In the genomic region with DNA sequence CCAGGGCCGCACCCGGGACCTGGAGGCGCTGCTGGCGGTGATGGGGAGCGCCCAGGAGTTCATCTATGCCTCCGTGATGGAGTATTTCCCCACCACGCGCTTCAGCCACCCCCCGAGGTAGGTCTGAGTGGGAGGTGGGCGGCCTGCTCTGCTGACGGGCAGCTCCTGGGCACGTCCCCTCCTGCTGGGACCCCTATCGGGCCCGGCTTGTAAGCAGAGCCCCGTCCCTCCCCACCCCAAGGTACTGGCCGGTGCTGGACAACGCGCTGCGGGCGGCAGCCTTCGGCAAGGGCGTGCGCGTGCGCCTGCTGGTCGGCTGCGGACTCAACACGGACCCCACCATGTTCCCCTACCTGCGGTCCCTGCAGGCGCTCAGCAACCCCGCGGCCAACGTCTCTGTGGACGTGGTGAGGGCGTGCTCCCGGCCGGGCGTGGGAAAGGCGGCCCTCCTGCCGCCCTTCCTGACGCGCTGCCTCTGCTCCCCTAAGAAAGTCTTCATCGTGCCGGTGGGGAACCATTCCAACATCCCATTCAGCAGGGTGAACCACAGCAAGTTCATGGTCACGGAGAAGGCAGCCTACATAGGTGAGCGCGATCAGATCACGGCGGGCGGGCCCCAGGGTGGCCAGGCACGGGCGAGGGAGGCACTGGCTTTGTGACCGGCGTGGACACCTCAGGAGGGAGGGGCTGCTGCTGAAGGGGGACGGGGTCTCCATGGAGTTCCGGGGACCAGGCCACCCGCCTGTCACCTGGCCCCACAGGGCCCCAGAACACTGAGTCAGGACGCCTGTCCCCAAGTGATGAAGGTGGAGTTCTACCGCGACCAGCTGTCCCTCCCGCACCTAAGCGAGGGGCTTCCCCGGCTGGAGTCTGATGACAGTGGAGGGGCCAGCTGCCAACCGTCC, we compare ENCODE assay signal across 13 cellular contexts. TPM values are rescaled to one million over a fixed set of nuclear protein-coding genes. Genes with fewer than 3 reads are reported as not detected.
DNase-seq lines count a peak whose midpoint lies in the region; ATAC-seq and TF ChIP-seq lines count a peak whose summit lies in the region.
"Had no signal": no experiment of that assay in that cellular context is flagged by ENCODE, and none has a peak within 500 bp of the region (broad histone marks: within the 10 kb centered on the region; RNA-seq: fewer than 3 reads in every experiment).

No MANE protein-coding gene starts in this region.

- DNase-seq in ELF-1 (ENCODE audit: low read depth, low spot score) (peak; percentile 25), T-helper 17 cell (peak in 1 of 3 donors; percentile 8), sigmoid colon (peak; percentile 73), occipital lobe (lab: John Stamatoyannopoulos, UW) (no peak), NCI-H146 (lab: John Stamatoyannopoulos, UW) (no peak)
- DNase-seq in activated T-helper 1 cell treated with anti-CD3 and anti-CD28 coated beads, Interleukin-12 subunit alpha, Interleukin-12 subunit beta, Interleukin-2, Interleukin-4 antibody, amounts not matched to agents 30 ng/mL and 10 ng/mL and 1 ng/mL, durations not matched to agents 14 hours and 24 hours and 36 hours (ENCODE audit: low spot score): no peak
- DNase-seq in activated CD4-positive, alpha-beta T cell treated with anti-CD3 and anti-CD28 coated beads for 36 hours: no peak
- DNase-seq: NCI-H748 treated with DMSO at 0.1 percent for 48 hours, T1000 had no signal

- CTCF ChIA-PET in activated CD4-positive, alpha-beta T cell treated with anti-CD3 and anti-CD28 coated beads for 36 hours (lab: Charles Lee): no interaction called here

- H3K27ac ChIP-seq in iPS-20b (ENCODE audit: low read length): no peak overlapping the region
- peak overlapping the region; percentile 65 to 83 (median 76) for H3K27ac ChIP-seq in sigmoid colon

- H3K4me1 Mint-ChIP-seq in T-helper 17 cell: peaks cover 4% of the 10 kb centered on the region
- H3K4me1 Mint-ChIP-seq in activated T-helper 1 cell treated with anti-CD3 and anti-CD28 coated beads, Interleukin-12 subunit alpha, Interleukin-12 subunit beta, Interleukin-2, Interleukin-4 antibody, amounts not matched to agents 30 ng/mL and 10 ng/mL and 1 ng/mL, durations not matched to agents 14 hours and 24 hours and 36 hours (ENCODE audit: low read depth): peaks cover 5% of the 10 kb centered on the region
- no peaks in the 10 kb centered on the region for H3K4me1 Mint-ChIP-seq in activated CD4-positive, alpha-beta T cell treated with anti-CD3 and anti-CD28 coated beads for 36 hours

- H3K9me3 ChIP-seq in T-helper 17 cell (ENCODE audit: control insufficient read depth, low read length, poor library complexity, severe bottlenecking) (no peaks in the 10 kb centered on the region), iPS-20b (ENCODE audit: insufficient read depth, low read depth, low read length) (no peaks in the 10 kb centered on the region), sigmoid colon (no peaks in the 10 kb centered on the region)
- H3K9me3 ChIP-seq: mucosa of descending colon had no signal

- 21 to 66% methylated on average over 64 of the region's 64 CpGs for WGBS in sigmoid colon, 2 donors

- H3K27ac Mint-ChIP-seq in T-helper 17 cell: no peak overlapping the region
- H3K27ac Mint-ChIP-seq in activated T-helper 1 cell treated with anti-CD3 and anti-CD28 coated beads, Interleukin-12 subunit alpha, Interleukin-12 subunit beta, Interleukin-2, Interleukin-4 antibody, amounts not matched to agents 30 ng/mL and 10 ng/mL and 1 ng/mL, durations not matched to agents 14 hours and 24 hours and 36 hours: no peak overlapping the region
- H3K27ac Mint-ChIP-seq in activated CD4-positive, alpha-beta T cell treated with anti-CD3 and anti-CD28 coated beads for 36 hours: no peak overlapping the region
- H3K27ac Mint-ChIP-seq: activated naive CD8-positive, alpha-beta T cell had no signal

- no peaks in the 10 kb centered on the region for H3K36me3 Mint-ChIP-seq in T-helper 17 cell (ENCODE audit: low read depth)
- H3K36me3 Mint-ChIP-seq in activated T-helper 1 cell treated with anti-CD3 and anti-CD28 coated beads, Interleukin-12 subunit alpha, Interleukin-12 subunit beta, Interleukin-2, Interleukin-4 antibody, amounts not matched to agents 30 ng/mL and 10 ng/mL and 1 ng/mL, durations not matched to agents 14 hours and 24 hours and 36 hours (ENCODE audit: low read depth): peaks cover 2% of the 10 kb centered on the region
- no peaks in the 10 kb centered on the region for H3K36me3 Mint-ChIP-seq in activated CD4-positive, alpha-beta T cell treated with anti-CD3 and anti-CD28 coated beads for 36 hours (ENCODE audit: low read depth)
- H3K36me3 Mint-ChIP-seq: activated naive CD8-positive, alpha-beta T cell had no signal

- H3K27me3 Mint-ChIP-seq in T-helper 17 cell: peaks cover 21% of the 10 kb centered on the region
- H3K27me3 Mint-ChIP-seq in activated T-helper 1 cell treated with anti-CD3 and anti-CD28 coated beads, Interleukin-12 subunit alpha, Interleukin-12 subunit beta, Interleukin-2, Interleukin-4 antibody, amounts not matched to agents 30 ng/mL and 10 ng/mL and 1 ng/mL, durations not matched to agents 14 hours and 24 hours and 36 hours (ENCODE audit: insufficient read depth): peaks cover 4% of the 10 kb centered on the region
- H3K27me3 Mint-ChIP-seq in activated CD4-positive, alpha-beta T cell treated with anti-CD3 and anti-CD28 coated beads for 36 hours: peaks cover 6% of the 10 kb centered on the region

- TF ChIP-seq POLR2A in sigmoid colon (IDR thresholded peaks at IDR 0.05): no peak

- POLR2A ChIA-PET in activated CD4-positive, alpha-beta T cell treated with anti-CD3 and anti-CD28 coated beads for 36 hours (lab: Charles Lee): no interaction called here

- ATAC-seq in T-helper 17 cell: no peak
- no peak for ATAC-seq in activated CD4-positive, alpha-beta T cell treated with anti-CD3 and anti-CD28 coated beads for 36 hours

- H3K4me3 Mint-ChIP-seq in T-helper 17 cell: peak overlapping the region; percentile 28
- H3K4me3 Mint-ChIP-seq in activated T-helper 1 cell treated with anti-CD3 and anti-CD28 coated beads, Interleukin-12 subunit alpha, Interleukin-12 subunit beta, Interleukin-2, Interleukin-4 antibody, amounts not matched to agents 30 ng/mL and 10 ng/mL and 1 ng/mL, durations not matched to agents 14 hours and 24 hours and 36 hours: no peak overlapping the region
- H3K4me3 Mint-ChIP-seq in activated CD4-positive, alpha-beta T cell treated with anti-CD3 and anti-CD28 coated beads for 36 hours: no peak overlapping the region

- no peaks in the 10 kb centered on the region; the same call in 1 of the 2 replicates for H3K4me1 ChIP-seq in iPS-20b (ENCODE audit: insufficient read depth, low read length)
- H3K4me1 ChIP-seq in sigmoid colon: peaks cover 0 to 23% (median 20%) of the 10 kb centered on the region in 4 donors

- H3K9me3 Mint-ChIP-seq in activated T-helper 1 cell treated with anti-CD3 and anti-CD28 coated beads, Interleukin-12 subunit alpha, Interleukin-12 subunit beta, Interleukin-2, Interleukin-4 antibody, amounts not matched to agents 30 ng/mL and 10 ng/mL and 1 ng/mL, durations not matched to agents 14 hours and 24 hours and 36 hours: no peaks in the 10 kb centered on the region
- no peaks in the 10 kb centered on the region for H3K9me3 Mint-ChIP-seq in activated CD4-positive, alpha-beta T cell treated with anti-CD3 and anti-CD28 coated beads for 36 hours (ENCODE audit: low read depth)

- peak overlapping the region; percentile 53; the same call in 1 of the 2 replicates for H3K4me3 ChIP-seq in iPS-20b (ENCODE audit: low read length)
- H3K4me3 ChIP-seq in sigmoid colon: peak overlapping the region; percentile 50 to 72 (median 61)
- H3K4me3 ChIP-seq: mucosa of descending colon had no signal

- intact Hi-C loops in sigmoid colon (cut with DNase I): loop anchor here (2.0 to 5.0 kb wide), 2 partner anchors 35 to 91 kb away; no protein-coding TSS in a partner anchor
- intact Hi-C loops in activated T-helper 1 cell treated with anti-CD3 and anti-CD28 coated beads, Interleukin-12 subunit alpha, Interleukin-12 subunit beta, Interleukin-2, Interleukin-4 antibody, amounts not matched to agents 30 ng/mL and 10 ng/mL and 1 ng/mL, durations not matched to agents 14 hours and 24 hours and 36 hours (cut with micrococcal nuclease): loop anchor here (5.0 kb wide), 1 partner anchor 45 kb away; the partner anchor contains the start of gene AHNAK2
- intact Hi-C loops in activated CD4-positive, alpha-beta T cell treated with anti-CD3 and anti-CD28 coated beads for 36 hours (cut with DNase I, micrococcal nuclease): loop anchor here in 1 of 2 experiments (5.0 kb wide), 1 partner anchor 180 kb away; the partner anchor contains the start of gene SIVA1

- TF ChIP-seq CTCF in sigmoid colon (IDR thresholded peaks at IDR 0.05): no peak

- peaks cover 72% of the 10 kb centered on the region for H3K27me3 ChIP-seq in iPS-20b (ENCODE audit: insufficient read depth, low read length)
- no peaks in the 10 kb centered on the region for H3K27me3 ChIP-seq in sigmoid colon

- TF ChIP-seq EP300 in sigmoid colon (IDR thresholded peaks at IDR 0.05): no peak

- no peak overlapping the region for H3K9ac ChIP-seq in iPS-20b (ENCODE audit: low read depth, low read length)

- H3K36me3 ChIP-seq in iPS-20b (ENCODE audit: insufficient read depth, low read depth, low read length): no peaks in the 10 kb centered on the region
- no peaks in the 10 kb centered on the region for H3K36me3 ChIP-seq in sigmoid colon

RNA-seq across cellular contexts. Expression of gene PLD4, which starts 7.3 kb away (rescaled TPM):
- 1 to 10 TPM; 1.1 to 4.0 TPM for total RNA-seq in T-helper 17 cell
- total RNA-seq in sigmoid colon: 1 to 10 TPM in 1 of 4 donors, under 1 TPM in 3; 0.28 to 1.5 (median 0.60) TPM
- polyA plus RNA-seq in sigmoid colon: 1 to 10 TPM in 1 of 3 donors, not detected in 2; 7.1 TPM
- total RNA-seq in activated T-helper 1 cell treated with anti-CD3 and anti-CD28 coated beads, Interleukin-12 subunit alpha, Interleukin-12 subunit beta, Interleukin-2, Interleukin-4 antibody, amounts not matched to agents 30 ng/mL and 10 ng/mL and 1 ng/mL, durations not matched to agents 14 hours and 24 hours and 36 hours: 0.10 and 0.21 TPM in 2 replicates
- 5.8 TPM for total RNA-seq in occipital lobe
- not detected for total RNA-seq in activated CD4-positive, alpha-beta T cell treated with anti-CD3 and anti-CD28 coated beads for 36 hours
- polyA plus RNA-seq: K562 had no signal

RNA-seq across cellular contexts. Expression of gene AHNAK2, which starts 46.2 kb away (rescaled TPM):
- total RNA-seq in T-helper 17 cell (not detected), sigmoid colon (100 to 1,000 TPM in 3 of 4 donors, 10 to 100 TPM in 1; 81.9 to 218 (median 129) TPM), occipital lobe (20.6 TPM)
- 10 to 100 TPM in 1 of 3 donors, 1 to 10 TPM in 1, under 1 TPM in 1; 0.23 to 12.4 (median 2.4) TPM for polyA plus RNA-seq in sigmoid colon
- 0.02 and 0.05 TPM in 2 replicates for total RNA-seq in activated T-helper 1 cell treated with anti-CD3 and anti-CD28 coated beads, Interleukin-12 subunit alpha, Interleukin-12 subunit beta, Interleukin-2, Interleukin-4 antibody, amounts not matched to agents 30 ng/mL and 10 ng/mL and 1 ng/mL, durations not matched to agents 14 hours and 24 hours and 36 hours
- total RNA-seq in activated CD4-positive, alpha-beta T cell treated with anti-CD3 and anti-CD28 coated beads for 36 hours: under 1 TPM; 0.07 to 0.11 TPM

RNA-seq across cellular contexts. Expression of gene CLBA1, which starts 53.6 kb away (rescaled TPM):
- total RNA-seq in T-helper 17 cell (1 to 10 TPM; 1.6 to 4.4 TPM), sigmoid colon (1 to 10 TPM; 3.2 to 5.1 (median 3.6) TPM), occipital lobe (10.1 TPM)
- polyA plus RNA-seq in sigmoid colon: 1 to 10 TPM; 2.8 to 8.4 (median 3.0) TPM
- total RNA-seq in activated T-helper 1 cell treated with anti-CD3 and anti-CD28 coated beads, Interleukin-12 subunit alpha, Interleukin-12 subunit beta, Interleukin-2, Interleukin-4 antibody, amounts not matched to agents 30 ng/mL and 10 ng/mL and 1 ng/mL, durations not matched to agents 14 hours and 24 hours and 36 hours: 3.1 TPM in 2 replicates
- 1 to 10 TPM; 1.1 to 1.9 TPM for total RNA-seq in activated CD4-positive, alpha-beta T cell treated with anti-CD3 and anti-CD28 coated beads for 36 hours

Comparison
In these comparisons a context has a peak if more than half of its experiments do, and no peak if none do; other contexts are left out.
1. DNase-seq: peak in ELF-1 (single experiment) and sigmoid colon (single experiment); none in activated T-helper 1 cell treated with anti-CD3 and anti-CD28 coated beads, Interleukin-12 subunit alpha, Interleukin-12 subunit beta, Interleukin-2, Interleukin-4 antibody, amounts not matched to agents 30 ng/mL and 10 ng/mL and 1 ng/mL, durations not matched to agents 14 hours and 24 hours and 36 hours (single experiment), occipital lobe (single experiment), NCI-H146 (single experiment) and activated CD4-positive, alpha-beta T cell treated with anti-CD3 and anti-CD28 coated beads for 36 hours (single experiment).
2. RNA of gene AHNAK2, which starts 46.2 kb away (total RNA-seq): 81.9 to 218 TPM in sigmoid colon and 20.6 TPM in occipital lobe (single experiment); 0.07 to 0.11 TPM in activated CD4-positive, alpha-beta T cell treated with anti-CD3 and anti-CD28 coated beads for 36 hours, 0.02 to 0.05 TPM in activated T-helper 1 cell treated with anti-CD3 and anti-CD28 coated beads, Interleukin-12 subunit alpha, Interleukin-12 subunit beta, Interleukin-2, Interleukin-4 antibody, amounts not matched to agents 30 ng/mL and 10 ng/mL and 1 ng/mL, durations not matched to agents 14 hours and 24 hours and 36 hours and not detected in T-helper 17 cell; every median in the first group is over 10 times any median in the second.